In genomic region chr7:148706368-148706767, GRCh38 we compare ENCODE assay signal across 20 cellular contexts. TPM values are rescaled to one million over a fixed set of nuclear protein-coding genes. Genes with fewer than 3 reads are reported as not detected.
DNase-seq lines count a peak whose midpoint lies in the region; ATAC-seq, FAIRE-seq and TF ChIP-seq lines count a peak whose summit lies in the region.
"Had no signal": no experiment of that assay in that cellular context is flagged by ENCODE, and none has a peak within 500 bp of the region (broad histone marks: within the 10 kb centered on the region; RNA-seq: fewer than 3 reads in every experiment).

No MANE protein-coding gene starts in this region.

- no peaks in the 10 kb centered on the region for H3F3A ChIP-seq in GM23338 (replicated peaks; ENCODE audit: low read depth)

- H3K9me3 Mint-ChIP-seq in GM23338 (no peaks in the 10 kb centered on the region), mesothelial cell of epicardium (no peaks in the 10 kb centered on the region)
- no peaks in the 10 kb centered on the region for H3K9me3 Mint-ChIP-seq in activated T-helper 17 cell treated with anti-CD3 and anti-CD28 coated beads, Interleukin-2, amount 50 U/mL, for 72 hours
- H3K9me3 Mint-ChIP-seq in T-helper 2 cell treated with Interferon-gamma antibody and Interleukin-4, amounts not matched to agents 5 μg/mL and 100 μg/mL, for 36 hours, result no peaks in the 10 kb centered on the region

- no peak for DNase-seq in GM23338 (ENCODE audit: low spot score)
- no peak for DNase-seq in mesothelial cell of epicardium (ENCODE audit: low spot score in 2 of 2, unreplicated experiment in 2 of 2)
- DNase-seq in T-helper 2 cell treated with Interferon-gamma antibody and Interleukin-4, amounts not matched to agents 5 μg/mL and 100 μg/mL, for 36 hours (ENCODE audit: low spot score), result no peak
- no peak for DNase-seq in germinal center (ENCODE audit: low spot score)
- DNase-seq in NCI-H2227 treated with DMSO at 0.1 percent for 48 hours (lab: John Stamatoyannopoulos, UW), result no peak
- DNase-seq in D721Med (ENCODE audit: insufficient read length, low spot score), result no peak
- DNase-seq: Calu3, HCEC 1CT, KBM-7, MG63, NCI-H1092, NCI-H146, NCI-H2081, NCI-H510A, NCI-H82, Peyer's patch had no signal

- H3K4me3 Mint-ChIP-seq in GM23338, result no peak overlapping the region
- peak overlapping the region; percentile 15 for H3K4me3 Mint-ChIP-seq in activated T-helper 17 cell treated with anti-CD3 and anti-CD28 coated beads, Interleukin-2, amount 50 U/mL, for 72 hours
- no peak overlapping the region for H3K4me3 Mint-ChIP-seq in mesothelial cell of epicardium
- H3K4me3 Mint-ChIP-seq in T-helper 2 cell treated with Interferon-gamma antibody and Interleukin-4, amounts not matched to agents 5 μg/mL and 100 μg/mL, for 36 hours, result no peak overlapping the region

- H3K4me1 Mint-ChIP-seq in GM23338, result peaks cover 77% of the 10 kb centered on the region
- peaks cover 50% of the 10 kb centered on the region for H3K4me1 Mint-ChIP-seq in activated T-helper 17 cell treated with anti-CD3 and anti-CD28 coated beads, Interleukin-2, amount 50 U/mL, for 72 hours
- peaks cover 62% of the 10 kb centered on the region for H3K4me1 Mint-ChIP-seq in mesothelial cell of epicardium
- H3K4me1 Mint-ChIP-seq in T-helper 2 cell treated with Interferon-gamma antibody and Interleukin-4, amounts not matched to agents 5 μg/mL and 100 μg/mL, for 36 hours (ENCODE audit: low read depth), result peaks cover 47% of the 10 kb centered on the region

- ATAC-seq in GM23338, result no peak
- ATAC-seq in activated T-helper 17 cell treated with anti-CD3 and anti-CD28 coated beads, Interleukin-2, amount 50 U/mL, for 72 hours (replicated peaks), result no peak
- ATAC-seq: Right ventricle myocardium inferior had no signal

- TF ChIP-seq CTCF in GM23338 (conservative IDR thresholded peaks at IDR 0.05; ENCODE audit: low read depth in 2 of 2) (no peak), mesothelial cell of epicardium (IDR thresholded peaks at IDR 0.05; ENCODE audit: unreplicated experiment) (no peak), D721Med (IDR thresholded peaks at IDR 0.05; ENCODE audit: insufficient read depth, missing control alignments) (no peak)

- no peaks in the 10 kb centered on the region for H3K27me3 ChIP-seq in BLaER1 treated with 17β-estradiol and CSF1 and Interleukin-3, amounts not matched to agents 10 nM and 100 nM
- H3K27me3 ChIP-seq in GM23338 (ENCODE audit: insufficient read depth), result no peaks in the 10 kb centered on the region
- H3K27me3 ChIP-seq: MG63, Peyer's patch had no signal

- no peak overlapping the region for H3K4me3 ChIP-seq in BLaER1 treated with 17β-estradiol and CSF1 and Interleukin-3, amounts not matched to agents 10 nM and 100 nM
- no peak overlapping the region for H3K4me3 ChIP-seq in GM23338
- H3K4me3 ChIP-seq: MG63, Peyer's patch, SK-N-MC had no signal

- H3K4me2 ChIP-seq in BLaER1 treated with 17β-estradiol and CSF1 and Interleukin-3, amounts not matched to agents 10 nM and 100 nM, result peak overlapping the region in 8 of 11 experiments; percentile 5 to 40 (median 14); a peak in 8 of 22 replicates
- H3K4me2 ChIP-seq in GM23338, result peak overlapping the region; percentile 43

- H3K36me3 ChIP-seq in BLaER1 treated with 17β-estradiol and CSF1 and Interleukin-3, amounts not matched to agents 10 nM and 100 nM, result peaks cover 0 to 8% (median 0%) of the 10 kb centered on the region in 11 experiments; a peak in 2 of 22 replicates
- H3K36me3 ChIP-seq in GM23338 (ENCODE audit: insufficient read depth), result no peaks in the 10 kb centered on the region
- H3K36me3 ChIP-seq: MG63, Peyer's patch had no signal

- peaks cover 50 to 86% (median 81%) of the 10 kb centered on the region in 10 experiments for H3K4me1 ChIP-seq in BLaER1 treated with 17β-estradiol and CSF1 and Interleukin-3, amounts not matched to agents 10 nM and 100 nM
- H3K4me1 ChIP-seq in GM23338 (ENCODE audit: insufficient read depth), result peaks cover 78% of the 10 kb centered on the region

- no peak for FAIRE-seq in D721Med (lab: Jason Lieb, UNC)

- no peak overlapping the region for H3K27ac Mint-ChIP-seq in GM23338
- no peak overlapping the region for H3K27ac Mint-ChIP-seq in activated T-helper 17 cell treated with anti-CD3 and anti-CD28 coated beads, Interleukin-2, amount 50 U/mL, for 72 hours
- peak overlapping the region; percentile 82 for H3K27ac Mint-ChIP-seq in mesothelial cell of epicardium
- H3K27ac Mint-ChIP-seq in T-helper 2 cell treated with Interferon-gamma antibody and Interleukin-4, amounts not matched to agents 5 μg/mL and 100 μg/mL, for 36 hours, result no peak overlapping the region

- H3K9me3 ChIP-seq in BLaER1 treated with 17β-estradiol and CSF1 and Interleukin-3, amounts not matched to agents 10 nM and 100 nM (replicated peaks in 1 of 11), result no peaks in the 10 kb centered on the region; a peak in 1 of 22 replicates
- H3K9me3 ChIP-seq: MG63, Peyer's patch had no signal

- H3K36me3 Mint-ChIP-seq in GM23338 (ENCODE audit: low read depth) (no peaks in the 10 kb centered on the region), mesothelial cell of epicardium (peaks cover 2% of the 10 kb centered on the region)
- peaks cover 27% of the 10 kb centered on the region for H3K36me3 Mint-ChIP-seq in activated T-helper 17 cell treated with anti-CD3 and anti-CD28 coated beads, Interleukin-2, amount 50 U/mL, for 72 hours (ENCODE audit: low read depth)
- no peaks in the 10 kb centered on the region for H3K36me3 Mint-ChIP-seq in T-helper 2 cell treated with Interferon-gamma antibody and Interleukin-4, amounts not matched to agents 5 μg/mL and 100 μg/mL, for 36 hours (ENCODE audit: low read depth)

- no peak overlapping the region for H3K27ac ChIP-seq in BLaER1 treated with 17β-estradiol and CSF1 and Interleukin-3, amounts not matched to agents 10 nM and 100 nM
- H3K27ac ChIP-seq in GM23338 (ENCODE audit: low read depth), result peak overlapping the region; percentile 28; the same call in 1 of the 2 replicates
- H3K27ac ChIP-seq: Peyer's patch, SK-N-MC had no signal

- H3K9me2 ChIP-seq in GM23338 (ENCODE audit: insufficient read depth), result no peaks in the 10 kb centered on the region

- peaks cover 96 to 100% (median 99%) of the 10 kb centered on the region in 11 experiments for H4K20me1 ChIP-seq in BLaER1 treated with 17β-estradiol and CSF1 and Interleukin-3, amounts not matched to agents 10 nM and 100 nM
- H4K20me1 ChIP-seq in GM23338 (replicated peaks; ENCODE audit: insufficient read depth), result peaks cover 52% of the 10 kb centered on the region

- no peak overlapping the region for H2AFZ ChIP-seq in GM23338

- H3K9ac ChIP-seq in BLaER1 treated with 17β-estradiol and CSF1 and Interleukin-3, amounts not matched to agents 10 nM and 100 nM, result no peak overlapping the region

- H3K27me3 Mint-ChIP-seq in GM23338 (ENCODE audit: insufficient read depth, low read depth, poor library complexity), result peaks cover 2% of the 10 kb centered on the region
- H3K27me3 Mint-ChIP-seq in activated T-helper 17 cell treated with anti-CD3 and anti-CD28 coated beads, Interleukin-2, amount 50 U/mL, for 72 hours, result no peaks in the 10 kb centered on the region
- no peaks in the 10 kb centered on the region for H3K27me3 Mint-ChIP-seq in mesothelial cell of epicardium (ENCODE audit: low read depth)
- H3K27me3 Mint-ChIP-seq in T-helper 2 cell treated with Interferon-gamma antibody and Interleukin-4, amounts not matched to agents 5 μg/mL and 100 μg/mL, for 36 hours (ENCODE audit: low read depth), result no peaks in the 10 kb centered on the region

- peaks cover 100% of the 10 kb centered on the region for H3K79me2 ChIP-seq in GM23338 (replicated peaks; ENCODE audit: insufficient read depth)

TF ChIP-seq in GM23338, 12 proteins besides CTCF, POLR2A, EP300 and RAD21:
- TF ChIP-seq EZH2 (IDR thresholded peaks at IDR 0.05; ENCODE audit: low read depth, unreplicated experiment), result no peak

RNA-seq across cellular contexts. Expression of gene CUL1, which starts 7.7 kb away (rescaled TPM):
- total RNA-seq in GM23338 (2014; rRNA removed; shearing (Covaris generic)), result 63.3 and 71.3 TPM in 2 replicates
- polyA plus RNA-seq in GM23338 (2016; fragmentation: Nextera tagmentation; extraction: Ambion mirVana), result 29.0 and 35.6 TPM in 2 replicates
- total RNA-seq in activated T-helper 17 cell treated with anti-CD3 and anti-CD28 coated beads, Interleukin-2, amount 50 U/mL, for 72 hours, result 10 to 100 TPM; 61.4 to 61.7 TPM
- 60.3 to 63.6 TPM (median 60.9 TPM) in 3 replicates for total RNA-seq in mesothelial cell of epicardium
